Comparison of ENCODE assay signal across 17 cellular contexts in genomic region chr6:4905858-4906257, GRCh38.
DNase-seq lines count a peak whose midpoint lies in the region; ATAC-seq, FAIRE-seq and TF ChIP-seq lines count a peak whose summit lies in the region.
"Had no signal": no experiment of that assay in that cellular context is flagged by ENCODE, and none has a peak within 500 bp of the region (broad histone marks: within the 10 kb centered on the region; RNA-seq: fewer than 3 reads in every experiment).

No MANE protein-coding gene starts in this region.

- TF ChIP-seq CTCF in NB4 (IDR thresholded peaks at IDR 0.05; ENCODE audit: low read depth, low read length), result no peak

- no peak for FAIRE-seq in small intestine (lab: Jason Lieb, UNC)

- ATAC-seq in activated CD4-positive, alpha-beta T cell treated with anti-CD3 and anti-CD28 coated beads for 36 hours, result no peak
- ATAC-seq in activated naive CD8-positive, alpha-beta T cell treated with anti-CD3 and anti-CD28 coated beads, Interleukin-2, amount 50 U/mL, for 24 hours, result no peak

- no peaks in the 10 kb centered on the region for H3K27me3 ChIP-seq in small intestine (ENCODE audit: control insufficient read depth in 2 of 2, insufficient read depth in 2 of 2, low read length in 2 of 2)
- H3K27me3 ChIP-seq: neural progenitor cell had no signal

- CTCF ChIA-PET in activated CD4-positive, alpha-beta T cell treated with anti-CD3 and anti-CD28 coated beads for 36 hours (lab: Charles Lee), result interaction anchor here (0.7 kb wide), 1 partner anchor 1728 kb away, joined by 4 read pairs; no protein-coding TSS in a partner anchor

- H3K4me3 ChIP-seq in NB4 (ENCODE audit: low read depth, low read length) (no peak overlapping the region), small intestine (ENCODE audit: low read depth in 1 of 2, low read length in 2 of 2) (no peak overlapping the region)
- H3K4me3 ChIP-seq: neural progenitor cell had no signal

- no peak for DNase-seq in activated CD4-positive, alpha-beta T cell treated with anti-CD3 and anti-CD28 coated beads for 36 hours
- DNase-seq in activated CD4-positive, alpha-beta T cell treated with anti-CD3 and anti-CD28 coated beads, Interleukin-2, amount 50 U/mL, for 48 hours, result no peak
- DNase-seq in NB4 (ENCODE audit: low read depth) (peak; percentile 30), small intestine (peak; percentile 47), putamen (ENCODE audit: low spot score) (no peak), iPS-NIHi11 (ENCODE audit: low spot score) (no peak)
- DNase-seq in activated naive CD8-positive, alpha-beta T cell treated with anti-CD3 and anti-CD28 coated beads, Interleukin-2, amount 50 U/mL, for 24 hours, result no peak
- no peak for DNase-seq in stimulated activated CD4-positive, alpha-beta T cell treated with anti-CD3 and anti-CD28 coated beads, Interleukin-1b, Interleukin-23, amount 100 ng/mL, for 48 hours
- DNase-seq: GOT3, hypothalamus, IMR-90, left ventricle myocardium superior, NCI-H1436 treated with DMSO at 0.1 percent for 48 hours, NCI-H446, T1000 had no signal

- no peaks in the 10 kb centered on the region for H3K9me3 ChIP-seq in small intestine (ENCODE audit: control insufficient read depth, low read depth)

- H3K27me3 Mint-ChIP-seq in activated CD4-positive, alpha-beta T cell treated with anti-CD3 and anti-CD28 coated beads for 36 hours, result no peaks in the 10 kb centered on the region
- no peaks in the 10 kb centered on the region for H3K27me3 Mint-ChIP-seq in activated naive CD8-positive, alpha-beta T cell treated with anti-CD3 and anti-CD28 coated beads, Interleukin-2, amount 50 U/mL, for 24 hours
- H3K27me3 Mint-ChIP-seq: dendritic cell treated with granulocyte-macrophage colony-stimulating factor and Interleukin-4, amounts not matched to agents 40 ng/mL and 50 ng/mL, for 4 days had no signal

- TF ChIP-seq POLR2A in NB4 (IDR thresholded peaks at IDR 0.05; ENCODE audit: extremely low read depth, insufficient read length), result no peak

- peaks cover 0 to 2% of the 10 kb centered on the region in 2 donors for H3K36me3 ChIP-seq in small intestine (ENCODE audit: control insufficient read depth in 2 of 2, insufficient read depth in 2 of 2, low read length in 2 of 2)
- H3K36me3 ChIP-seq: neural progenitor cell had no signal

- no peaks in the 10 kb centered on the region for H3K9me3 Mint-ChIP-seq in activated CD4-positive, alpha-beta T cell treated with anti-CD3 and anti-CD28 coated beads for 36 hours (ENCODE audit: low read depth)
- no peaks in the 10 kb centered on the region for H3K9me3 Mint-ChIP-seq in activated naive CD8-positive, alpha-beta T cell treated with anti-CD3 and anti-CD28 coated beads, Interleukin-2, amount 50 U/mL, for 24 hours
- H3K9me3 Mint-ChIP-seq: dendritic cell treated with granulocyte-macrophage colony-stimulating factor and Interleukin-4, amounts not matched to agents 40 ng/mL and 50 ng/mL, for 4 days had no signal

- no peak overlapping the region for H3K27ac ChIP-seq in small intestine (ENCODE audit: low read depth in 1 of 2, low read length in 1 of 2)
- H3K27ac ChIP-seq: neural progenitor cell had no signal

- intact Hi-C loops in activated CD4-positive, alpha-beta T cell treated with anti-CD3 and anti-CD28 coated beads for 36 hours (cut with DNase I, micrococcal nuclease), result no loop called here

- H3K36me3 Mint-ChIP-seq in activated CD4-positive, alpha-beta T cell treated with anti-CD3 and anti-CD28 coated beads for 36 hours (ENCODE audit: low read depth), result peaks cover 21% of the 10 kb centered on the region
- H3K36me3 Mint-ChIP-seq in activated naive CD8-positive, alpha-beta T cell treated with anti-CD3 and anti-CD28 coated beads, Interleukin-2, amount 50 U/mL, for 24 hours (ENCODE audit: low read depth), result peaks cover 20% of the 10 kb centered on the region

- H3K27ac Mint-ChIP-seq in activated CD4-positive, alpha-beta T cell treated with anti-CD3 and anti-CD28 coated beads for 36 hours, result peak overlapping the region; percentile 14
- peak overlapping the region; percentile 56 for H3K27ac Mint-ChIP-seq in activated naive CD8-positive, alpha-beta T cell treated with anti-CD3 and anti-CD28 coated beads, Interleukin-2, amount 50 U/mL, for 24 hours
- H3K27ac Mint-ChIP-seq: neural progenitor cell had no signal

- WGBS in small intestine, 3 donors, result 16 to 62% (median 35%) methylated on average over 3 of the region's 3 CpGs

- POLR2A ChIA-PET in activated CD4-positive, alpha-beta T cell treated with anti-CD3 and anti-CD28 coated beads for 36 hours (lab: Charles Lee), result interaction anchor here (1.2 kb wide), 1 partner anchor 116 kb away, joined by 3 read pairs; no protein-coding TSS in a partner anchor

- H3K4me1 ChIP-seq in small intestine (ENCODE audit: control insufficient read depth in 2 of 2, insufficient read depth in 1 of 2, low read depth in 1 of 2, low read length in 1 of 2), result peaks cover 4 to 5% of the 10 kb centered on the region in 2 donors

- peaks cover 31% of the 10 kb centered on the region for H3K4me1 Mint-ChIP-seq in activated CD4-positive, alpha-beta T cell treated with anti-CD3 and anti-CD28 coated beads for 36 hours
- peaks cover 35% of the 10 kb centered on the region for H3K4me1 Mint-ChIP-seq in activated naive CD8-positive, alpha-beta T cell treated with anti-CD3 and anti-CD28 coated beads, Interleukin-2, amount 50 U/mL, for 24 hours

- H3K4me3 Mint-ChIP-seq in activated CD4-positive, alpha-beta T cell treated with anti-CD3 and anti-CD28 coated beads for 36 hours, result no peak overlapping the region
- peak overlapping the region; percentile 39 for H3K4me3 Mint-ChIP-seq in activated naive CD8-positive, alpha-beta T cell treated with anti-CD3 and anti-CD28 coated beads, Interleukin-2, amount 50 U/mL, for 24 hours
- H3K4me3 Mint-ChIP-seq: dendritic cell treated with granulocyte-macrophage colony-stimulating factor and Interleukin-4, amounts not matched to agents 40 ng/mL and 50 ng/mL, for 4 days; neural progenitor cell had no signal

Comparison
In these comparisons a context has a peak if more than half of its experiments do, and no peak if none do; other contexts are left out.
1. DNase-seq: peak in NB4 (single experiment) and small intestine (single experiment); none in activated CD4-positive, alpha-beta T cell treated with anti-CD3 and anti-CD28 coated beads for 36 hours (single experiment), activated CD4-positive, alpha-beta T cell treated with anti-CD3 and anti-CD28 coated beads, Interleukin-2, amount 50 U/mL, for 48 hours (0 of 2), activated naive CD8-positive, alpha-beta T cell treated with anti-CD3 and anti-CD28 coated beads, Interleukin-2, amount 50 U/mL, for 24 hours (single experiment), putamen (single experiment), iPS-NIHi11 (single experiment) and stimulated activated CD4-positive, alpha-beta T cell treated with anti-CD3 and anti-CD28 coated beads, Interleukin-1b, Interleukin-23, amount 100 ng/mL, for 48 hours (single experiment).